ENCODE assay signal across 24 cellular contexts in the genomic region with DNA sequence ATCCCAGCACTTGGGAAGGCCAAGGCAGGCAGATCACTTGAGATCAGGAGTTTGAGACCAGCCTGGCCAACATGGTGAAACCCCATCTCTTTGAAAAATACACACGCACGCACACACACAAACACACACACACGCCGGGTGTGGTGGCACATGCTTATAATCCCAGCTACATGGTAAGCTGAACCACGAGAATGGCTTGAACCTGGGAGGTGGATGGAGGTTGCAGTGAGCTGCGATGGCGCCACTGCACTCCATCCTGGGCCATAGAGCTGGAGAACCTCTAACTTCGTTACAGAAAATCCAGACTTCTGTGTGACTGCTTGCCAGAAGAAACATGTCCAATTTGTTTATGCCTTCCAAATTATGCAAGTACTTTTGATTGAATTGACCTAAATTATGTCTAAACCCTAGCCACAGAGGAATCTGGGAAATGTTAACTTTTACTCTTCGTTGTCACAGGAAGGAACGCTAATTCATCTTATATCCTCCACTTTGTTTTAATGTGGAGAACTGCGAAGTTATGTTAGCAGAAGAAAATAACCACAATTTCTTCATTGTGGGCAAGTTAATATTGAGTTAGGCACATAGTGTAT.
"Had no signal": no experiment of that assay in that cellular context is flagged by ENCODE, and none has a peak within 500 bp of the region (broad histone marks: within the 10 kb centered on the region; RNA-seq: fewer than 3 reads in every experiment).

No MANE protein-coding gene starts in this region.

- H3K27me3 Mint-ChIP-seq: activated T-helper 17 cell treated with anti-CD3 and anti-CD28 coated beads, Interleukin-2, amount 50 U/mL, for 72 hours; brain; memory B cell; stimulated activated naive CD8-positive, alpha-beta T cell treated with anti-CD3 and anti-CD28 coated beads, Interleukin-15, Interleukin-2, amounts not matched to agents 100 ng/mL and 50 ng/mL, for 24 hours; T-helper 17 cell had no signal

- H3K4me1 ChIP-seq: heart right ventricle, parathyroid adenoma, thyroid gland, upper lobe of right lung had no signal

- H3K4me3 Mint-ChIP-seq: activated T-helper 17 cell treated with anti-CD3 and anti-CD28 coated beads, Interleukin-2, amount 50 U/mL, for 72 hours; brain; memory B cell; nephron progenitor cell; stimulated activated naive CD8-positive, alpha-beta T cell treated with anti-CD3 and anti-CD28 coated beads, Interleukin-15, Interleukin-2, amounts not matched to agents 100 ng/mL and 50 ng/mL, for 24 hours; T-helper 17 cell had no signal

- H3K27ac ChIP-seq: heart right ventricle, parathyroid adenoma, thyroid gland, upper lobe of right lung, WERI-Rb-1 had no signal

- H3K9me3 Mint-ChIP-seq: activated T-helper 17 cell treated with anti-CD3 and anti-CD28 coated beads, Interleukin-2, amount 50 U/mL, for 72 hours; brain; memory B cell; nephron progenitor cell; stimulated activated naive CD8-positive, alpha-beta T cell treated with anti-CD3 and anti-CD28 coated beads, Interleukin-15, Interleukin-2, amounts not matched to agents 100 ng/mL and 50 ng/mL, for 24 hours had no signal

- H3K27me3 ChIP-seq: heart right ventricle, thyroid gland, upper lobe of right lung had no signal

- H3K9me3 ChIP-seq: heart right ventricle, mucosa of descending colon, thyroid gland, upper lobe of right lung had no signal

- H3K9ac ChIP-seq: parathyroid adenoma had no signal

- DNase-seq: activated CD4-positive, alpha-beta T cell treated with anti-CD3 and anti-CD28 coated beads for 1 hour; aorta; foreskin fibroblast; heart right ventricle; islet precursor cell; left cardiac atrium; mucosa of descending colon; nephron progenitor cell; nucleus accumbens; right cardiac atrium; stimulated activated CD4-positive, alpha-beta T cell treated with anti-CD3 and anti-CD28 coated beads, Interleukin-12 subunit alpha, Interleukin-12 subunit beta, amount 100 ng/mL, for 4 hours; stimulated activated CD4-positive, alpha-beta T cell treated with anti-CD3 and anti-CD28 coated beads, Interleukin-4, amount 100 ng/mL, for 4 hours; substantia nigra; SW 1271; T-helper 17 cell; thyroid gland; upper lobe of right lung; WERI-Rb-1 had no signal

- H3K4me3 ChIP-seq: heart right ventricle, mucosa of descending colon, thyroid gland, upper lobe of right lung had no signal

- H3K27ac Mint-ChIP-seq: activated T-helper 17 cell treated with anti-CD3 and anti-CD28 coated beads, Interleukin-2, amount 50 U/mL, for 72 hours; memory B cell; nephron progenitor cell; stimulated activated naive CD8-positive, alpha-beta T cell treated with anti-CD3 and anti-CD28 coated beads, Interleukin-15, Interleukin-2, amounts not matched to agents 100 ng/mL and 50 ng/mL, for 24 hours had no signal

- FAIRE-seq: endometrium had no signal

- H3K4me1 Mint-ChIP-seq: activated T-helper 17 cell treated with anti-CD3 and anti-CD28 coated beads, Interleukin-2, amount 50 U/mL, for 72 hours; brain; memory B cell; nephron progenitor cell had no signal

- H3K79me2 ChIP-seq: parathyroid adenoma had no signal

- H2AFZ ChIP-seq: parathyroid adenoma had no signal

- ATAC-seq: activated T-helper 17 cell treated with anti-CD3 and anti-CD28 coated beads, Interleukin-2, amount 50 U/mL, for 72 hours; heart right ventricle; left cardiac atrium; mucosa of descending colon; right cardiac atrium; T-helper 17 cell; upper lobe of right lung had no signal
